In the genomic region with DNA sequence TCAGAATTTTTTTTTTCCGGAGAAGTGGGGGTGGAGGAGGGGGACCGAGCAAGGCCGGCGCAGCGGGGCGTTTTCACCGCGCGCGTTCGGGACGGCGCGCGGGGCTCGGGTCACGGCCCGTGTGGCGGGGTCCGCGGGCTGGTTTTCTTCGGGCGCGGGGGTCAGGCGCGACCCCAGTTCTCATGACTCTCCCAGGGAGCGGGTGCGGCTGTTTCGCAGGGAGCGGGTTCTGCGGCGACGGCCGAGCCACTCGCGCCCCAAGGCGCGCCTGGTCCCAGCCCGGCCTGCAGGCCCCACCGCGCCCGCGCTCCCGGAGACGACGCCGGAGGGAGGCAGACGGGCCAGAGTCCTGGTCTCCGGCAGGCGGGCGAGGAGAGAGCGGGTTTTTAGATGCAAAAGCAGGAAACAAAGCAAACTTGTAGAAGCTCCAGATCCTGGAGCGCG, we compare ENCODE assay signal across 9 cellular contexts. TPM values are rescaled to one million over a fixed set of nuclear protein-coding genes. Genes with fewer than 3 reads are reported as not detected.
DNase-seq lines count a peak whose midpoint lies in the region; ATAC-seq, FAIRE-seq and TF ChIP-seq lines count a peak whose summit lies in the region.
"Had no signal": no experiment of that assay in that cellular context is flagged by ENCODE, and none has a peak within 500 bp of the region (broad histone marks: within the 10 kb centered on the region; RNA-seq: fewer than 3 reads in every experiment).

No MANE protein-coding gene starts in this region.

- peak; percentile 7 for ATAC-seq in CD4-positive, alpha-beta T cell (ENCODE audit: poor library complexity)
- ATAC-seq in RWPE2 (ENCODE audit: low read depth) (no peak), pancreas (no peak), GM21360 (IDR thresholded peaks at IDR 0.05; ENCODE audit: unreplicated experiment) (no peak)
- no peak for ATAC-seq in activated CD4-positive, alpha-beta T cell treated with anti-CD3 and anti-CD28 coated beads for 36 hours

- H3K4me3 ChIP-seq in RWPE2 (ENCODE audit: severe bottlenecking) (peak overlapping the region; percentile 82), fibroblast of the aortic adventitia (ENCODE audit: low read depth, low read length) (peak overlapping the region; percentile 71), pancreas (peak overlapping the region; percentile 29 to 87 (median 76))

- no peak overlapping the region for H3K4me3 Mint-ChIP-seq in CD4-positive, alpha-beta T cell
- H3K4me3 Mint-ChIP-seq in activated CD4-positive, alpha-beta T cell treated with anti-CD3 and anti-CD28 coated beads for 36 hours = no peak overlapping the region
- H3K4me3 Mint-ChIP-seq: T-helper 1 cell treated with Interleukin-12 subunit alpha and Interleukin-12 subunit beta and Interleukin-4 antibody, amounts not matched to agents 30 μg/mL and 1 μg/mL, for 36 hours had no signal

- H3K27me3 Mint-ChIP-seq in CD4-positive, alpha-beta T cell = peaks cover 60% of the 10 kb centered on the region
- peaks cover 57% of the 10 kb centered on the region for H3K27me3 Mint-ChIP-seq in activated CD4-positive, alpha-beta T cell treated with anti-CD3 and anti-CD28 coated beads for 36 hours

- no peak for TF ChIP-seq CTCF in CD4-positive, alpha-beta T cell (IDR thresholded peaks at IDR 0.05)
- no peak for TF ChIP-seq CTCF in RWPE2 (IDR thresholded peaks at IDR 0.05; ENCODE audit: poor library complexity, severe bottlenecking)
- TF ChIP-seq CTCF in fibroblast of the aortic adventitia (IDR thresholded peaks at IDR 0.05; ENCODE audit: insufficient read depth, low read length) = no peak
- no peak for TF ChIP-seq CTCF in pancreas (IDR thresholded peaks at IDR 0.05)

- POLR2A ChIA-PET in CD4-positive, alpha-beta T cell (lab: Charles Lee) = interaction anchor here (1.7 to 4.0 kb wide), 2 partner anchors 114 to 117 kb away, joined by 7 to 15 read pairs; a partner anchor contains a TSS
- POLR2A ChIA-PET in activated CD4-positive, alpha-beta T cell treated with anti-CD3 and anti-CD28 coated beads for 36 hours (lab: Charles Lee) = no interaction called here

- DNase-seq in CD4-positive, alpha-beta T cell = no peak
- no peak for DNase-seq in RWPE2 (ENCODE audit: low spot score)
- no peak for DNase-seq in fibroblast of the aortic adventitia (ENCODE audit: low read depth)
- peak in 2 of 6 donors; percentile 50 to 77 for DNase-seq in pancreas
- no peak for DNase-seq in activated CD4-positive, alpha-beta T cell treated with anti-CD3 and anti-CD28 coated beads for 36 hours
- no peak for DNase-seq in DMS153 (lab: John Stamatoyannopoulos, UW)
- no peak for DNase-seq in cerebellar cortex (ENCODE audit: low spot score)

- intact Hi-C loops in CD4-positive, alpha-beta T cell (cut with DNase I, micrococcal nuclease) = loop anchor here (5.0 kb wide), 2 partner anchors 111 to 1599 kb away; a partner anchor contains a TSS
- intact Hi-C loops in pancreas (cut with DNase I) = loop anchor here in 2 of 3 donors (2.0 to 10.0 kb wide), 2 partner anchors 101 to 115 kb away; a partner anchor contains a TSS
- intact Hi-C loops in activated CD4-positive, alpha-beta T cell treated with anti-CD3 and anti-CD28 coated beads for 36 hours (cut with DNase I, micrococcal nuclease) = loop anchor here in 1 of 2 experiments (10.0 kb wide), 2 partner anchors 921 to 1591 kb away; a partner anchor contains a TSS

- H3K27me3 ChIP-seq in CD4-positive, alpha-beta T cell (ENCODE audit: control insufficient read depth, insufficient read depth, low read length) = peaks cover 91% of the 10 kb centered on the region
- no peaks in the 10 kb centered on the region for H3K27me3 ChIP-seq in RWPE2 (ENCODE audit: insufficient read depth, poor library complexity, severe bottlenecking)
- no peaks in the 10 kb centered on the region for H3K27me3 ChIP-seq in pancreas

- peaks cover 35% of the 10 kb centered on the region for H3K4me1 Mint-ChIP-seq in CD4-positive, alpha-beta T cell (ENCODE audit: low read depth)
- peaks cover 26% of the 10 kb centered on the region for H3K4me1 Mint-ChIP-seq in activated CD4-positive, alpha-beta T cell treated with anti-CD3 and anti-CD28 coated beads for 36 hours

- CTCF ChIA-PET in CD4-positive, alpha-beta T cell (lab: Charles Lee) = no interaction called here
- CTCF ChIA-PET in activated CD4-positive, alpha-beta T cell treated with anti-CD3 and anti-CD28 coated beads for 36 hours (lab: Charles Lee) = interaction anchor here (0.6 to 1.5 kb wide), 3 partner anchors 23 to 102 kb away, joined by 3 to 6 read pairs (median 3); no protein-coding TSS in a partner anchor

- no peak overlapping the region for H3K27ac Mint-ChIP-seq in CD4-positive, alpha-beta T cell
- no peak overlapping the region for H3K27ac Mint-ChIP-seq in activated CD4-positive, alpha-beta T cell treated with anti-CD3 and anti-CD28 coated beads for 36 hours

- peaks cover 12% of the 10 kb centered on the region for H3K4me1 ChIP-seq in RWPE2 (ENCODE audit: insufficient read depth, poor library complexity, severe bottlenecking)
- H3K4me1 ChIP-seq in pancreas = peaks cover 17 to 28% (median 22%) of the 10 kb centered on the region in 3 donors

- no peaks in the 10 kb centered on the region for H3K9me3 Mint-ChIP-seq in CD4-positive, alpha-beta T cell
- no peaks in the 10 kb centered on the region for H3K9me3 Mint-ChIP-seq in activated CD4-positive, alpha-beta T cell treated with anti-CD3 and anti-CD28 coated beads for 36 hours (ENCODE audit: low read depth)
- H3K9me3 Mint-ChIP-seq: T-helper 1 cell treated with Interleukin-12 subunit alpha and Interleukin-12 subunit beta and Interleukin-4 antibody, amounts not matched to agents 30 μg/mL and 1 μg/mL, for 36 hours had no signal

- H3K36me3 ChIP-seq in RWPE2 (ENCODE audit: low read depth) = peaks cover 4% of the 10 kb centered on the region; the same call in 1 of the 2 replicates
- H3K36me3 ChIP-seq in pancreas = no peaks in the 10 kb centered on the region

- FAIRE-seq in pancreas (lab: Jason Lieb, UNC) = no peak

- peaks cover 4% of the 10 kb centered on the region for H3K36me3 Mint-ChIP-seq in CD4-positive, alpha-beta T cell (ENCODE audit: low read depth)
- no peaks in the 10 kb centered on the region for H3K36me3 Mint-ChIP-seq in activated CD4-positive, alpha-beta T cell treated with anti-CD3 and anti-CD28 coated beads for 36 hours (ENCODE audit: low read depth)

- no peak overlapping the region for H3K27ac ChIP-seq in CD4-positive, alpha-beta T cell (ENCODE audit: low read depth, low read length)
- H3K27ac ChIP-seq in RWPE2 (ENCODE audit: poor library complexity, severe bottlenecking) (peak overlapping the region; percentile 75), pancreas (peak overlapping the region; percentile 87 to 95 (median 94))

- 1% methylated on average over 28 to 54 of the region's 54 CpGs for WGBS in pancreas, 2 donors

- H3K9me3 ChIP-seq in CD4-positive, alpha-beta T cell (ENCODE audit: control insufficient read depth, low read length) = no peaks in the 10 kb centered on the region
- H3K9me3 ChIP-seq in RWPE2 (ENCODE audit: severe bottlenecking) (no peaks in the 10 kb centered on the region), pancreas (no peaks in the 10 kb centered on the region)

RNA-seq across cellular contexts. Expression of a gene that starts 1.0 kb away (rescaled TPM):
- total RNA-seq in CD4-positive, alpha-beta T cell = under 1 TPM; 0.20 to 0.41 TPM
- total RNA-seq in fibroblast of the aortic adventitia (ENCODE audit: low replicate concordance) (11.7 and 14.3 TPM in 2 replicates), pancreas (10 to 100 TPM in 2 of 6 donors, 1 to 10 TPM in 4; 8.0 to 11.5 (median 9.6) TPM)
- 10 to 100 TPM; 11.4 to 24.1 TPM for polyA plus RNA-seq in pancreas
- under 1 TPM in 1 of 2 experiments, not detected in 1; 0.05 TPM for total RNA-seq in activated CD4-positive, alpha-beta T cell treated with anti-CD3 and anti-CD28 coated beads for 36 hours
